Comparison of ENCODE assay signal across 23 cellular contexts in genomic region chr1:192952646-192953045, GRCh38.
A peak's percentile ranks its signal among the peaks of the same experiment; 100 is the strongest.
DNase-seq lines count a peak whose midpoint lies in the region; ATAC-seq and TF ChIP-seq lines count a peak whose summit lies in the region.
"Had no signal": no experiment of that assay in that cellular context is flagged by ENCODE, and none has a peak within 500 bp of the region (broad histone marks: within the 10 kb centered on the region; RNA-seq: fewer than 3 reads in every experiment).

No MANE protein-coding gene starts in this region.

- H3K36me3 Mint-ChIP-seq in natural killer cell treated with Interleukin-12 subunit alpha and Interleukin-12 subunit beta and Interleukin-15 and Interleukin-18, amount 100 ng/mL, for 72 hours: no peaks in the 10 kb centered on the region
- H3K36me3 Mint-ChIP-seq in natural killer cell: peaks cover 19% of the 10 kb centered on the region

- no peak for DNase-seq in natural killer cell treated with Interleukin-12 subunit alpha and Interleukin-12 subunit beta and Interleukin-15 and Interleukin-18, amount 100 ng/mL, for 72 hours (ENCODE audit: low spot score)
- no peak for DNase-seq in natural killer cell
- peak; percentile 68 for DNase-seq in astrocyte of the spinal cord (ENCODE audit: low read depth, low spot score)
- peak; percentile 27 for DNase-seq in glomerular visceral epithelial cell (ENCODE audit: extremely low spot score)
- DNase-seq in activated CD4-positive, alpha-beta T cell treated with anti-CD3 and anti-CD28 coated beads for 48 hours: no peak
- no peak for DNase-seq in COLO668 (lab: John Stamatoyannopoulos, UW; ENCODE audit: unreplicated experiment)
- DNase-seq in NCI-H128 (lab: John Stamatoyannopoulos, UW; ENCODE audit: unreplicated experiment): no peak
- DNase-seq: 8988T; activated CD4-positive, alpha-beta T cell treated with anti-CD3 and anti-CD28 coated beads, Interleukin-2, amount 50 U/mL, for 1 hour; DMS 273 treated with DMSO at 0.1 percent for 48 hours; effector CD4-positive, alpha-beta T cell; left ventricle myocardium inferior; NCI-H187 treated with DMSO at 0.1 percent for 48 hours; NCI-H82; PC-9; retina; substantia nigra had no signal

- TF ChIP-seq CTCF in natural killer cell (IDR thresholded peaks at IDR 0.05) (no peak), astrocyte of the spinal cord (IDR thresholded peaks at IDR 0.05; ENCODE audit: low read depth, low read length) (no peak)

- H3K9me3 Mint-ChIP-seq in natural killer cell treated with Interleukin-12 subunit alpha and Interleukin-12 subunit beta and Interleukin-15 and Interleukin-18, amount 100 ng/mL, for 72 hours: no peaks in the 10 kb centered on the region
- no peaks in the 10 kb centered on the region for H3K9me3 Mint-ChIP-seq in natural killer cell
- H3K9me3 Mint-ChIP-seq: T-helper 1 cell treated with Interleukin-12 subunit alpha and Interleukin-12 subunit beta and Interleukin-4 antibody, amounts not matched to agents 30 μg/mL and 1 μg/mL, for 36 hours had no signal

- in situ Hi-C loops in astrocyte of the spinal cord (cut with HindIII; ENCODE audit: low sequenced_read_pairs): no loop called here

- H3K27ac Mint-ChIP-seq in natural killer cell treated with Interleukin-12 subunit alpha and Interleukin-12 subunit beta and Interleukin-15 and Interleukin-18, amount 100 ng/mL, for 72 hours: peak overlapping the region; percentile 32 to 86
- H3K27ac Mint-ChIP-seq in natural killer cell: no peak overlapping the region
- H3K27ac Mint-ChIP-seq: T-helper 1 cell treated with Interleukin-12 subunit alpha and Interleukin-12 subunit beta and Interleukin-4 antibody, amounts not matched to agents 30 μg/mL and 1 μg/mL, for 36 hours had no signal

- H3K4me3 ChIP-seq in astrocyte of the spinal cord (ENCODE audit: low read depth, low read length): no peak overlapping the region
- H3K4me3 ChIP-seq: BLaER1 treated with 17β-estradiol and CSF1 and Interleukin-3, amounts not matched to agents 10 nM and 100 nM; esophagus muscularis mucosa; GM12878; heart right ventricle; left ventricle myocardium inferior; PC-9 had no signal

- no peaks in the 10 kb centered on the region for H3K27me3 Mint-ChIP-seq in natural killer cell treated with Interleukin-12 subunit alpha and Interleukin-12 subunit beta and Interleukin-15 and Interleukin-18, amount 100 ng/mL, for 72 hours
- no peaks in the 10 kb centered on the region for H3K27me3 Mint-ChIP-seq in natural killer cell (ENCODE audit: low read depth in 2 of 2)

- ATAC-seq in natural killer cell treated with Interleukin-12 subunit alpha and Interleukin-12 subunit beta and Interleukin-15 and Interleukin-18, amount 100 ng/mL, for 72 hours: peak in 1 of 2 donors; percentile 70
- ATAC-seq in natural killer cell: no peak
- ATAC-seq in GM18867 (IDR thresholded peaks at IDR 0.05; ENCODE audit: unreplicated experiment): no peak

- H3K4me3 Mint-ChIP-seq in natural killer cell treated with Interleukin-12 subunit alpha and Interleukin-12 subunit beta and Interleukin-15 and Interleukin-18, amount 100 ng/mL, for 72 hours: no peak overlapping the region
- no peak overlapping the region for H3K4me3 Mint-ChIP-seq in natural killer cell
- H3K4me3 Mint-ChIP-seq: T-helper 1 cell treated with Interleukin-12 subunit alpha and Interleukin-12 subunit beta and Interleukin-4 antibody, amounts not matched to agents 30 μg/mL and 1 μg/mL, for 36 hours had no signal

- intact Hi-C loops in natural killer cell (cut with micrococcal nuclease): no loop called here

- H3K4me1 Mint-ChIP-seq in natural killer cell treated with Interleukin-12 subunit alpha and Interleukin-12 subunit beta and Interleukin-15 and Interleukin-18, amount 100 ng/mL, for 72 hours (ENCODE audit: low read depth in 2 of 2): peaks cover 0 to 13% of the 10 kb centered on the region in 2 donors
- H3K4me1 Mint-ChIP-seq in natural killer cell: no peaks in the 10 kb centered on the region

Comparison
In these comparisons a context has a peak if more than half of its experiments do, and no peak if none do; other contexts are left out.
1. H3K27ac Mint-ChIP-seq: peak in natural killer cell treated with Interleukin-12 subunit alpha and Interleukin-12 subunit beta and Interleukin-15 and Interleukin-18, amount 100 ng/mL, for 72 hours (2 of 2); none in natural killer cell (0 of 2).
2. DNase-seq: peak in astrocyte of the spinal cord (single experiment) and glomerular visceral epithelial cell (single experiment); none in natural killer cell treated with Interleukin-12 subunit alpha and Interleukin-12 subunit beta and Interleukin-15 and Interleukin-18, amount 100 ng/mL, for 72 hours (single experiment), natural killer cell (single experiment), activated CD4-positive, alpha-beta T cell treated with anti-CD3 and anti-CD28 coated beads for 48 hours (single experiment), COLO668 (single experiment) and NCI-H128 (single experiment).